Comparison of ENCODE assay signal across 14 cellular contexts in genomic region chr12:117360551-117361311, GRCh38. TPM values are rescaled to one million over a fixed set of nuclear protein-coding genes. Genes with fewer than 3 reads are reported as not detected.
A peak's percentile ranks its signal among the peaks of the same experiment; 100 is the strongest.
DNase-seq lines count a peak whose midpoint lies in the region; ATAC-seq and TF ChIP-seq lines count a peak whose summit lies in the region.
"Had no signal": no experiment of that assay in that cellular context is flagged by ENCODE, and none has a peak within 500 bp of the region (broad histone marks: within the 10 kb centered on the region; RNA-seq: fewer than 3 reads in every experiment).

No MANE protein-coding gene starts in this region.

- 1 to 4% (median 1%) methylated on average over 54 to 86 of the region's 86 CpGs for WGBS in psoas muscle, 3 donors
- WGBS in esophagus muscularis mucosa, result under 1% methylated on average over 53 of the region's 86 CpGs

- ATAC-seq in RWPE2 (ENCODE audit: low read depth), result peak; percentile 37
- ATAC-seq in psoas muscle, result peak in 3 of 4 donors; percentile 62 to 76 (median 66)
- ATAC-seq in HG03571 (IDR thresholded peaks at IDR 0.05; ENCODE audit: unreplicated experiment), result no peak
- ATAC-seq: activated naive CD8-positive, alpha-beta T cell treated with anti-CD3 and anti-CD28 coated beads, Interleukin-2, amount 50 U/mL, for 24 hours had no signal

- intact Hi-C loops in psoas muscle (cut with DNase I), result loop anchor here in 1 of 2 donors (5.0 kb wide), 1 partner anchor 123 kb away; no protein-coding TSS in a partner anchor
- intact Hi-C loops in esophagus muscularis mucosa (cut with DNase I), result no loop called here

- TF ChIP-seq EP300 in esophagus muscularis mucosa (IDR thresholded peaks at IDR 0.05), result no peak

- peak overlapping the region; percentile 94 for H3K4me3 ChIP-seq in HUES6 (ENCODE audit: low read depth, low read length)
- H3K4me3 ChIP-seq in RWPE2 (ENCODE audit: severe bottlenecking), result peak overlapping the region; percentile 50
- H3K4me3 ChIP-seq in iPS-11a (ENCODE audit: low read depth, low read length), result peak overlapping the region; percentile 88
- H3K4me3 ChIP-seq in psoas muscle, result peak overlapping the region; percentile 80
- peak overlapping the region in 2 of 4 donors; percentile 18 to 19 for H3K4me3 ChIP-seq in esophagus muscularis mucosa

- H3K9me3 ChIP-seq in HUES6 (ENCODE audit: control insufficient read depth, insufficient read depth, low read depth, low read length), result no peaks in the 10 kb centered on the region
- H3K9me3 ChIP-seq in RWPE2 (ENCODE audit: severe bottlenecking), result no peaks in the 10 kb centered on the region
- no peaks in the 10 kb centered on the region for H3K9me3 ChIP-seq in psoas muscle
- H3K9me3 ChIP-seq in esophagus muscularis mucosa, result no peaks in the 10 kb centered on the region

- no peaks in the 10 kb centered on the region for H3K36me3 ChIP-seq in HUES6 (ENCODE audit: control insufficient read depth, insufficient read depth, low read length)
- no peaks in the 10 kb centered on the region for H3K36me3 ChIP-seq in RWPE2 (ENCODE audit: low read depth)
- H3K36me3 ChIP-seq in psoas muscle (ENCODE audit: insufficient read depth in 1 of 2, low read depth in 1 of 2), result no peaks in the 10 kb centered on the region
- H3K36me3 ChIP-seq in esophagus muscularis mucosa, result no peaks in the 10 kb centered on the region

- H3K27ac ChIP-seq in HUES6 (ENCODE audit: low read depth, low read length) (no peak overlapping the region), RWPE2 (ENCODE audit: poor library complexity, severe bottlenecking) (no peak overlapping the region), psoas muscle (no peak overlapping the region), esophagus muscularis mucosa (replicated peaks in 1 of 4) (no peak overlapping the region)

- TF ChIP-seq CTCF in RWPE2 (IDR thresholded peaks at IDR 0.05; ENCODE audit: poor library complexity, severe bottlenecking), result no peak
- no peak for TF ChIP-seq CTCF in psoas muscle (IDR thresholded peaks at IDR 0.05)
- no peak for TF ChIP-seq CTCF in esophagus muscularis mucosa (IDR thresholded peaks at IDR 0.05)

- DNase-seq in RWPE2 (ENCODE audit: low spot score) (no peak), psoas muscle (peak in 1 of 2 donors; percentile 58), esophagus muscularis mucosa (ENCODE audit: extremely low spot score) (no peak), cortex of kidney (lab: John Stamatoyannopoulos, UW) (no peak)
- DNase-seq in stimulated activated CD4-positive, alpha-beta T cell treated with anti-CD3 and anti-CD28 coated beads, Interleukin-4, amount 100 ng/mL, for 4 hours, result no peak
- DNase-seq: activated CD8-positive, alpha-beta memory T cell treated with anti-CD3 and anti-CD28 coated beads, Interleukin-2, amount 50 U/mL, for 4 hours; activated naive CD8-positive, alpha-beta T cell treated with anti-CD3 and anti-CD28 coated beads, Interleukin-2, amount 50 U/mL, for 24 hours; CD4-positive, alpha-beta T cell; NCI-H2029 treated with DMSO at 0.1 percent for 48 hours had no signal

- 0 out of 2 replicates have a peak, but pooled peaks cover 3% of the 10 kb centered on the region for H3K4me1 ChIP-seq in HUES6 (ENCODE audit: control insufficient read depth, insufficient read depth, low read length)
- peaks cover 7% of the 10 kb centered on the region for H3K4me1 ChIP-seq in RWPE2 (ENCODE audit: insufficient read depth, poor library complexity, severe bottlenecking)
- H3K4me1 ChIP-seq in psoas muscle, result no peaks in the 10 kb centered on the region
- peaks cover 0 to 12% (median 6%) of the 10 kb centered on the region in 4 donors for H3K4me1 ChIP-seq in esophagus muscularis mucosa

- peaks cover 99% of the 10 kb centered on the region for H3K27me3 ChIP-seq in HUES6 (ENCODE audit: control insufficient read depth, insufficient read depth, low read length)
- peaks cover 19% of the 10 kb centered on the region for H3K27me3 ChIP-seq in RWPE2 (ENCODE audit: insufficient read depth, poor library complexity, severe bottlenecking)
- peaks cover 0 to 4% (median 2%) of the 10 kb centered on the region in 3 donors for H3K27me3 ChIP-seq in psoas muscle (ENCODE audit: insufficient read depth in 3 of 3, low read length in 2 of 3)
- peaks cover 0 to 93% (median 27%) of the 10 kb centered on the region in 4 donors for H3K27me3 ChIP-seq in esophagus muscularis mucosa

- H3K9ac ChIP-seq in HUES6 (ENCODE audit: low read length), result peak overlapping the region; percentile 42

- no peak for TF ChIP-seq POLR2A in esophagus muscularis mucosa (IDR thresholded peaks at IDR 0.05; ENCODE audit: low read depth)

RNA-seq across cellular contexts. Expression of gene NOS1, which starts 0.7 kb away (rescaled TPM):
- total RNA-seq in psoas muscle (10 to 100 TPM; 12.1 to 62.2 (median 19.1) TPM), esophagus muscularis mucosa (1 to 10 TPM; 1.7 to 4.0 (median 3.1) TPM)
- 1 to 10 TPM; 2.7 to 7.3 (median 5.8) TPM for polyA plus RNA-seq in psoas muscle
- total RNA-seq: CD4-positive, alpha-beta T cell; RPMI7951 had no signal
- polyA plus RNA-seq: IgD-negative memory B cell had no signal
